11 cellular contexts compared by ENCODE assay signal in genomic region chr2:46977899-46978298, GRCh38. TPM values are rescaled to one million over a fixed set of nuclear protein-coding genes. Genes with fewer than 3 reads are reported as not detected.
DNase-seq lines count a peak whose midpoint lies in the region; ATAC-seq and TF ChIP-seq lines count a peak whose summit lies in the region.
"Had no signal": no experiment of that assay in that cellular context is flagged by ENCODE, and none has a peak within 500 bp of the region (broad histone marks: within the 10 kb centered on the region; RNA-seq: fewer than 3 reads in every experiment).

No MANE protein-coding gene starts in this region.

- H4K8ac ChIP-seq in H9 (replicated peaks; ENCODE audit: insufficient read length, low read depth, low read length), result no peak overlapping the region

- no peak overlapping the region for H3K14ac ChIP-seq in H9 (ENCODE audit: insufficient read depth, low read length)

- no CpG with 5 or more reads among the region's 4 CpGs for WGBS in H9 (ENCODE audit: extremely low coverage, insufficient read length, low lambda C conversion rate)

- no peak overlapping the region for H3K18ac ChIP-seq in H9 (ENCODE audit: insufficient read length, low read depth, low read length)

- no peak overlapping the region for H3K23ac ChIP-seq in H9 (ENCODE audit: insufficient read length, low read depth, low read length)

- peak overlapping the region; percentile 48 to 94 (median 79) for H3K27ac Mint-ChIP-seq in CD4-positive, alpha-beta memory T cell
- H3K27ac Mint-ChIP-seq in H9, result peak overlapping the region in 2 of 3 experiments; percentile 7 to 25; a peak in 3 of 7 replicates
- H3K27ac Mint-ChIP-seq in GM23338, result no peak overlapping the region; the same call in 1 of the 2 replicates

- H3K4me3 ChIP-seq in CD4-positive, alpha-beta memory T cell (ENCODE audit: low read length in 2 of 2), result no peak overlapping the region
- H3K4me3 ChIP-seq in GM23338, result no peak overlapping the region
- H3K4me3 ChIP-seq: SJSA1 had no signal

- H3K4me3 Mint-ChIP-seq in CD4-positive, alpha-beta memory T cell, result no peak overlapping the region
- H3K4me3 Mint-ChIP-seq in H9 (no peak overlapping the region), GM23338 (no peak overlapping the region)

- ATAC-seq in left lobe of liver, result peak; percentile 39
- ATAC-seq in GM23338, result no peak

- no peak overlapping the region for H2BK5ac ChIP-seq in H9 (ENCODE audit: insufficient read length, low read length)

- peaks cover 25 to 69% of the 10 kb centered on the region in 2 donors for H3K36me3 Mint-ChIP-seq in CD4-positive, alpha-beta memory T cell
- peaks cover 0 to 10% (median 9%) of the 10 kb centered on the region in 3 experiments; a peak in 4 of 7 replicates for H3K36me3 Mint-ChIP-seq in H9 (ENCODE audit: insufficient read depth in 1 of 3, low read depth in 3 of 3)
- H3K36me3 Mint-ChIP-seq in GM23338 (ENCODE audit: low read depth), result peaks cover 18% of the 10 kb centered on the region

- no peaks in the 10 kb centered on the region for H3K79me1 ChIP-seq in H9 (ENCODE audit: insufficient read depth, low read depth, low read length, poor library complexity, severe bottlenecking)

- H3K9me3 ChIP-seq in CD4-positive, alpha-beta memory T cell (ENCODE audit: control insufficient read depth in 1 of 2, low read length in 2 of 2), result no peaks in the 10 kb centered on the region
- no peaks in the 10 kb centered on the region for H3K9me3 ChIP-seq in H9 (ENCODE audit: control insufficient read depth, low read depth, low read length)
- H3K9me3 ChIP-seq: SJSA1 had no signal

- DNase-seq in CD4-positive, alpha-beta memory T cell, result no peak
- DNase-seq in H9, result no peak
- peak; percentile 22 for DNase-seq in SIG-M5 (lab: John Stamatoyannopoulos, UW)
- DNase-seq in left lobe of liver (ENCODE audit: low spot score), result no peak
- DNase-seq in iPS-NIHi11 (ENCODE audit: low spot score), result no peak
- no peak for DNase-seq in NCI-H2227 (lab: John Stamatoyannopoulos, UW; ENCODE audit: unreplicated experiment)
- no peak for DNase-seq in GM23338 (ENCODE audit: low spot score)
- DNase-seq in COLO668 (lab: John Stamatoyannopoulos, UW; ENCODE audit: unreplicated experiment), result no peak
- DNase-seq: HCEC 1CT, NCI-H1930 had no signal

- H4K20me1 ChIP-seq in H9 (ENCODE audit: control insufficient read depth, insufficient read depth, insufficient read length) (no peaks in the 10 kb centered on the region), GM23338 (replicated peaks; ENCODE audit: insufficient read depth) (no peaks in the 10 kb centered on the region; the same call in 1 of the 2 replicates)

- intact Hi-C loops in CD4-positive, alpha-beta memory T cell (cut with micrococcal nuclease), result no loop called here

- no peak overlapping the region for H4K91ac ChIP-seq in H9 (ENCODE audit: insufficient read length, low read depth, low read length)

- no peaks in the 10 kb centered on the region for H3K9me2 ChIP-seq in GM23338 (ENCODE audit: insufficient read depth)

- no peak overlapping the region for H3K56ac ChIP-seq in H9 (ENCODE audit: insufficient read length, low read depth, low read length)

- H2BK20ac ChIP-seq in H9 (ENCODE audit: low read depth, low read length, poor library complexity, severe bottlenecking), result no peak overlapping the region

- no peaks in the 10 kb centered on the region for H3F3A ChIP-seq in GM23338 (replicated peaks; ENCODE audit: low read depth)

- H2AFZ ChIP-seq in H9 (ENCODE audit: low read length) (no peak overlapping the region), GM23338 (no peak overlapping the region)

- H3K79me2 ChIP-seq in H9 (ENCODE audit: insufficient read depth, low read length), result no peaks in the 10 kb centered on the region
- no peaks in the 10 kb centered on the region for H3K79me2 ChIP-seq in GM23338 (replicated peaks; ENCODE audit: insufficient read depth)

- POLR2A ChIA-PET in CD4-positive, alpha-beta memory T cell (lab: Charles Lee; ENCODE audit: partially characterized antibody), result no interaction called here

- H2BK15ac ChIP-seq in H9 (ENCODE audit: low read depth, low read length), result no peak overlapping the region

- no peak overlapping the region for H2BK12ac ChIP-seq in H9 (ENCODE audit: insufficient read length, low read depth, low read length)

- peaks cover 4% of the 10 kb centered on the region for H3K4me1 ChIP-seq in CD4-positive, alpha-beta memory T cell (ENCODE audit: insufficient read depth, low read length)
- H3K4me1 ChIP-seq in H9 (ENCODE audit: insufficient read depth, low read length) (no peaks in the 10 kb centered on the region), GM23338 (ENCODE audit: insufficient read depth) (no peaks in the 10 kb centered on the region)

- H2AK5ac ChIP-seq in H9 (ENCODE audit: insufficient read length, low read length), result no peak overlapping the region

- H3T11ph ChIP-seq in H9 (ENCODE audit: low read length), result no peak overlapping the region

- H3K27me3 Mint-ChIP-seq in CD4-positive, alpha-beta memory T cell, result no peaks in the 10 kb centered on the region
- H3K27me3 Mint-ChIP-seq in H9 (ENCODE audit: low read depth) (no peaks in the 10 kb centered on the region), GM23338 (ENCODE audit: insufficient read depth, low read depth, poor library complexity) (peaks cover 8% of the 10 kb centered on the region)

- no peak overlapping the region for H3K9ac ChIP-seq in H9 (ENCODE audit: extremely low read depth, insufficient read length, low read length)

- H3K4me2 ChIP-seq in H9 (ENCODE audit: insufficient read depth, insufficient read length, low read length), result no peak overlapping the region
- H3K4me2 ChIP-seq in GM23338, result no peak overlapping the region

- no peak for TF ChIP-seq CTCF in H9 (conservative IDR thresholded peaks at IDR 0.05)
- TF ChIP-seq CTCF in GM23338 (conservative IDR thresholded peaks at IDR 0.05; ENCODE audit: low read depth in 2 of 2), result no peak

- CTCF ChIA-PET in CD4-positive, alpha-beta memory T cell (lab: Charles Lee; ENCODE audit: partially characterized antibody), result interaction anchor here (1.0 to 1.1 kb wide), 2 partner anchors 15 to 59 kb away, joined by 3 to 5 read pairs; no protein-coding TSS in a partner anchor

- no peak overlapping the region for H4K5ac ChIP-seq in H9 (ENCODE audit: insufficient read length, low read depth, low read length)

- H3K23me2 ChIP-seq in H9 (ENCODE audit: insufficient read length, low read depth, low read length, poor library complexity, severe bottlenecking), result no peaks in the 10 kb centered on the region

- H3K36me3 ChIP-seq in CD4-positive, alpha-beta memory T cell (ENCODE audit: insufficient read depth, low read length), result peaks cover 22% of the 10 kb centered on the region
- no peaks in the 10 kb centered on the region for H3K36me3 ChIP-seq in GM23338 (ENCODE audit: insufficient read depth)

- no peaks in the 10 kb centered on the region for H3K27me3 ChIP-seq in CD4-positive, alpha-beta memory T cell (ENCODE audit: insufficient read depth, low read length)
- no peaks in the 10 kb centered on the region for H3K27me3 ChIP-seq in H9 (ENCODE audit: insufficient read depth, low read length)
- H3K27me3 ChIP-seq in GM23338 (ENCODE audit: insufficient read depth), result no peaks in the 10 kb centered on the region
- H3K27me3 ChIP-seq: SJSA1 had no signal

- no peaks in the 10 kb centered on the region for H3K9me3 Mint-ChIP-seq in CD4-positive, alpha-beta memory T cell
- H3K9me3 Mint-ChIP-seq in H9 (no peaks in the 10 kb centered on the region; a peak in 1 of 5 replicates), GM23338 (no peaks in the 10 kb centered on the region)

- H3K27ac ChIP-seq in CD4-positive, alpha-beta memory T cell (ENCODE audit: low read depth, low read length), result no peak overlapping the region
- H3K27ac ChIP-seq in H9 (ENCODE audit: insufficient read length, low read depth, low read length) (no peak overlapping the region), GM23338 (ENCODE audit: low read depth) (no peak overlapping the region)
- H3K27ac ChIP-seq: SJSA1 had no signal

- H3K4me1 Mint-ChIP-seq in CD4-positive, alpha-beta memory T cell, result peaks cover 11 to 37% (median 27%) of the 10 kb centered on the region in 4 donors
- H3K4me1 Mint-ChIP-seq in H9, result peaks cover under 1 to 6% of the 10 kb centered on the region in 2 experiments; a peak in 2 of 4 replicates
- peaks cover 6% of the 10 kb centered on the region; the same call in 2 of the 3 replicates for H3K4me1 Mint-ChIP-seq in GM23338

- no peak overlapping the region for H3K4ac ChIP-seq in H9 (ENCODE audit: low read depth, low read length)

- H2BK120ac ChIP-seq in H9 (ENCODE audit: low read depth, low read length, poor library complexity, severe bottlenecking), result no peak overlapping the region

TF ChIP-seq in GM23338, 12 proteins besides CTCF, POLR2A, EP300 and RAD21 (continues in another document):
- TF ChIP-seq CREB1 (CRISPR knock-in tag; IDR thresholded peaks at IDR 0.05; ENCODE audit: low read depth) (no peak), ZNF114 (CRISPR knock-in tag; IDR thresholded peaks at IDR 0.05) (no peak), EZH2 (IDR thresholded peaks at IDR 0.05; ENCODE audit: low read depth, unreplicated experiment) (no peak), STAT1 (IDR thresholded peaks at IDR 0.05; ENCODE audit: unreplicated experiment) (no peak), JUNB (IDR thresholded peaks at IDR 0.05; ENCODE audit: unreplicated experiment) (no peak), ZNF331 (CRISPR knock-in tag; IDR thresholded peaks at IDR 0.05; ENCODE audit: low read depth) (no peak), EZH2phosphoT487 (IDR thresholded peaks at IDR 0.05; ENCODE audit: unreplicated experiment) (no peak), POLR2AphosphoS5 (IDR thresholded peaks at IDR 0.05; ENCODE audit: low read depth) (no peak)

RNA-seq across cellular contexts. Expression of gene TTC7A, which starts 36.9 kb away (rescaled TPM):
- total RNA-seq in CD4-positive, alpha-beta memory T cell, result 10 to 100 TPM; 44.5 to 44.8 TPM
- 10 to 100 TPM in 1 of 2 donors, 1 to 10 TPM in 1; 8.6 to 24.9 TPM for polyA plus RNA-seq in CD4-positive, alpha-beta memory T cell
- 9.6 and 10.5 TPM in 2 replicates for total RNA-seq in H9 (2021)
- total RNA-seq in left lobe of liver, result 15.7 TPM
- total RNA-seq in GM23338 (2014; rRNA removed; shearing (Covaris generic)), result 10.5 and 16.9 TPM in 2 replicates
- 3.2 and 3.8 TPM in 2 replicates for polyA plus RNA-seq in GM23338 (2016; fragmentation: Nextera tagmentation; extraction: Ambion mirVana)
